10 cellular contexts compared by ENCODE assay signal in the genomic region with DNA sequence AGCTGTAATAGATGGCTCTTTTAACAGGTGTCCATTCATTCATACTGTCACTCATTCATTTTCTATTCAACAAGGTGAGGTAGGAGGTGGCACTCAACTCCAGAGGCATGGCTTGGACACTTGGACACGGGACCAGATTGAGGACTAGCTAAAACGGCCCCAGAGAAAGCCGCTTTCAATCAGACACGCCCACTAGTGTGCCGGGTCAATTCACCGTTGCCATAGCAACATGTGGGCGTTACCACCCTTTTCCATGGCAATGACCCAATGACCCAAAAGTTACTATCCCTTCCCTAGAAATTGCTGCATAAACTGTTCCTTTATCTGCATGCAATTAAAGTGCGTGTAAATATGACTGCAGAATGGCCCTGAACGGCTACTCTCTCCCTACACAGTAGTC. TPM values are rescaled to one million over a fixed set of nuclear protein-coding genes. Genes with fewer than 3 reads are reported as not detected.
DNase-seq lines count a peak whose midpoint lies in the region; ATAC-seq and TF ChIP-seq lines count a peak whose summit lies in the region.
"Had no signal": no experiment of that assay in that cellular context is flagged by ENCODE, and none has a peak within 500 bp of the region (broad histone marks: within the 10 kb centered on the region; RNA-seq: fewer than 3 reads in every experiment).

No MANE protein-coding gene starts in this region.

- no peaks in the 10 kb centered on the region for H3K36me3 ChIP-seq in sigmoid colon

- 9 to 60% methylated on average over 9 of the region's 9 CpGs for WGBS in sigmoid colon, 2 donors

- TF ChIP-seq EP300 in sigmoid colon (IDR thresholded peaks at IDR 0.05) = no peak

- peaks cover 3% of the 10 kb centered on the region for H3K27me3 Mint-ChIP-seq in chondrocyte (ENCODE audit: low read depth)

- TF ChIP-seq POLR2A in sigmoid colon (IDR thresholded peaks at IDR 0.05) (no peak), erythroblast (IDR thresholded peaks at IDR 0.05; ENCODE audit: low read length) (no peak)

- no peaks in the 10 kb centered on the region for H3K36me3 Mint-ChIP-seq in chondrocyte (ENCODE audit: low read depth)
- H3K36me3 Mint-ChIP-seq: activated CD4-positive, alpha-beta memory T cell treated with anti-CD3 and anti-CD28 coated beads for 36 hours had no signal

- H3K4me3 Mint-ChIP-seq in chondrocyte (ENCODE audit: unreplicated experiment) = no peak overlapping the region
- H3K4me3 Mint-ChIP-seq: activated CD4-positive, alpha-beta memory T cell treated with anti-CD3 and anti-CD28 coated beads for 36 hours had no signal

- intact Hi-C loops in sigmoid colon (cut with DNase I) = loop anchor here (2.0 kb wide), 1 partner anchor 50 kb away; a partner anchor contains a TSS

- H3K9me3 ChIP-seq in sigmoid colon = no peaks in the 10 kb centered on the region

- peak overlapping the region; percentile 92 for H3K27ac Mint-ChIP-seq in chondrocyte (ENCODE audit: unreplicated experiment)
- H3K27ac Mint-ChIP-seq: activated CD4-positive, alpha-beta memory T cell treated with anti-CD3 and anti-CD28 coated beads for 36 hours had no signal

- H3K27ac ChIP-seq in sigmoid colon = peak overlapping the region; percentile 68 to 75 (median 73)

- no peaks in the 10 kb centered on the region for H3K9me3 Mint-ChIP-seq in chondrocyte (ENCODE audit: low read depth)
- H3K9me3 Mint-ChIP-seq: activated CD4-positive, alpha-beta memory T cell treated with anti-CD3 and anti-CD28 coated beads for 36 hours had no signal

- no peak overlapping the region for H3K4me3 ChIP-seq in HFF-Myc (replicated peaks; ENCODE audit: low read depth, low read length)
- no peak overlapping the region for H3K4me3 ChIP-seq in sigmoid colon

- H3K4me1 Mint-ChIP-seq in chondrocyte (ENCODE audit: low read depth) = peaks cover 56% of the 10 kb centered on the region

- ATAC-seq in GM19328 (IDR thresholded peaks at IDR 0.05; ENCODE audit: unreplicated experiment) (no peak), GM21619 (IDR thresholded peaks at IDR 0.05; ENCODE audit: unreplicated experiment) (no peak)
- ATAC-seq: stimulated activated naive CD8-positive, alpha-beta T cell treated with anti-CD3 and anti-CD28 coated beads, Interleukin-15, Interleukin-2, amounts not matched to agents 100 U/mL and 50 U/mL, for 24 hours had no signal

- H3K27me3 ChIP-seq in sigmoid colon = no peaks in the 10 kb centered on the region

- DNase-seq in HFF-Myc (ENCODE audit: extremely low read depth, low read depth) (peak; percentile 40), chondrocyte (ENCODE audit: low spot score) (no peak), iPS-NIHi7 (ENCODE audit: extremely low spot score) (peak; percentile 53), sigmoid colon (no peak), MV-4-11 (lab: John Stamatoyannopoulos, UW) (no peak), erythroblast (lab: John Stamatoyannopoulos, UW) (no peak)
- DNase-seq: activated CD4-positive, alpha-beta memory T cell treated with anti-CD3 and anti-CD28 coated beads for 36 hours; stimulated activated naive CD8-positive, alpha-beta T cell treated with anti-CD3 and anti-CD28 coated beads, Interleukin-15, Interleukin-2, amounts not matched to agents 100 U/mL and 50 U/mL, for 24 hours had no signal

- no peak for TF ChIP-seq CTCF in HFF-Myc (IDR thresholded peaks at IDR 0.05; ENCODE audit: low read depth, low read length, missing control alignments)
- TF ChIP-seq CTCF in chondrocyte (IDR thresholded peaks at IDR 0.05) = no peak
- TF ChIP-seq CTCF in sigmoid colon (IDR thresholded peaks at IDR 0.05) = no peak

- peaks cover 0 to 42% (median 23%) of the 10 kb centered on the region in 4 donors for H3K4me1 ChIP-seq in sigmoid colon

RNA-seq across cellular contexts. Expression of a gene that starts 49.2 kb away (rescaled TPM):
- 12.2 to 26.3 TPM (median 25.0 TPM) in 3 replicates for total RNA-seq in chondrocyte
- 10 to 100 TPM in 1 of 4 donors, 1 to 10 TPM in 3; 7.1 to 10.4 (median 9.0) TPM for total RNA-seq in sigmoid colon
- polyA plus RNA-seq in sigmoid colon = 10 to 100 TPM; 11.0 to 36.0 (median 30.7) TPM

Comparison
In these comparisons a context has a peak if more than half of its experiments do, and no peak if none do; other contexts are left out.
1. DNase-seq: peak in HFF-Myc (single experiment) and iPS-NIHi7 (single experiment); none in chondrocyte (single experiment), sigmoid colon (single experiment), MV-4-11 (single experiment) and erythroblast (0 of 2).